19 cellular contexts compared by ENCODE assay signal in the genomic region with DNA sequence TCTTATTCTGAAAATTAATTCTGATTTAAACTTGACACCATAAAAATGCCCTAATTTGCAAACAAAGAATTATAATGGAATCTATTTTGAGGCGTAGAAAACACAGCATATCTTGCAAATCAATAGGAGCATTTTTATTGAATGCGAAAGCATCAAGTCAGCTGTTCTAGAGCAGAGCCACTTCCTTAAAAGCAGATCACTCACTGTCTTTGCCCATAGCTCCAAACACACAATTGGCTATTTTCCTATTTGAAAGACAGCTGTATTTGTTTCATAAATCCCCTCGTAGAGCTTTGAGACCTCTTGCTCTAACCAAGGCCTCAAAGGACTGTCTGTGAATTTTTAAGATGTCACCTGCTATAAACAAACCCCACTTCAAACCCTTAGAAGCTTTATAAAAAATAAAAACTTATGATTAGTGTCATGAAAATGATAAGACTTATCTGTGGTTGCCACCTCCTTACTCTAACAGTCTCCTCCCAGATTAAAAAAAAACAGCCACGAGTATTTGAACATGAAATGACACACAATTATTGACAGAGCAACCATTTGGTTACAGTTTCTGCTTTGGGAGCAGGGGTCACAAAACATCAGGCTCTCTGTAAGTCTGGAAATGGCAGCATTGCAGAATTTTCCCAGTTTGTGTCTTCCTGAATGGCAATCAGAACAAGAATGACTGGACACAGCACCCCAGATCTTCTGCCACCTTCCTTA.
"Had no signal": no experiment of that assay in that cellular context is flagged by ENCODE, and none has a peak within 500 bp of the region (broad histone marks: within the 10 kb centered on the region; RNA-seq: fewer than 3 reads in every experiment).

No MANE protein-coding gene starts in this region.

- H3K27ac ChIP-seq: gastrocnemius medialis, neutrophil, parathyroid adenoma, sigmoid colon, upper lobe of right lung had no signal

- H3K9ac ChIP-seq: parathyroid adenoma had no signal

- H3K4me3 ChIP-seq: gastrocnemius medialis, sigmoid colon, upper lobe of right lung had no signal

- DNase-seq: activated CD4-positive, alpha-beta T cell treated with anti-CD3 and anti-CD28 coated beads, Interleukin-2, amount 10 ng/mL, durations not matched to agents 7 days and 5 days; activated CD8-positive, alpha-beta T cell treated with anti-CD3 and anti-CD28 coated beads, Interleukin-2, amount 10 ng/mL, durations not matched to agents 7 days and 5 days; activated naive CD4-positive, alpha-beta T cell treated with anti-CD3 and anti-CD28 coated beads for 36 hours; activated T-cell treated with anti-CD3 and anti-CD28 coated beads, Interleukin-2, amount 50 U/mL, for 24 hours; central memory CD4-positive, alpha-beta T cell; endodermal cell; gastrocnemius medialis; head of caudate nucleus; kidney; left ventricle myocardium superior; sigmoid colon; stimulated activated CD8-positive, alpha-beta memory T cell treated with anti-CD3 and anti-CD28 coated beads, Interleukin-4, amount 100 ng/mL, for 48 hours; stimulated activated naive CD4-positive, alpha-beta T cell; upper lobe of right lung had no signal

- H3K4me1 ChIP-seq: gastrocnemius medialis, parathyroid adenoma, sigmoid colon, upper lobe of right lung had no signal

- H3K9me3 ChIP-seq: gastrocnemius medialis, neutrophil, sigmoid colon, upper lobe of right lung had no signal

- H2AFZ ChIP-seq: parathyroid adenoma had no signal

- H3K79me2 ChIP-seq: parathyroid adenoma had no signal

- H3K36me3 ChIP-seq: gastrocnemius medialis, neutrophil, sigmoid colon, upper lobe of right lung had no signal

- ATAC-seq: activated CD4-positive, CD25-positive, alpha-beta regulatory T cell treated with anti-CD3 and anti-CD28 coated beads, Interleukin-2, amount 50 U/mL, for 24 hours; activated CD8-positive, alpha-beta T cell treated with anti-CD3 and anti-CD28 coated beads, Interleukin-2, amount 10 ng/mL, durations not matched to agents 7 days and 5 days; gastrocnemius medialis; left ventricle myocardium superior; natural killer cell treated with Interleukin-12 subunit alpha and Interleukin-12 subunit beta and Interleukin-15 and Interleukin-18, amount 100 ng/mL, for 72 hours; upper lobe of right lung had no signal

- H3K27me3 ChIP-seq: gastrocnemius medialis, neutrophil, sigmoid colon, upper lobe of right lung had no signal

- FAIRE-seq: colon, kidney had no signal
